Comparison of ENCODE assay signal across 31 cellular contexts in the genomic region with DNA sequence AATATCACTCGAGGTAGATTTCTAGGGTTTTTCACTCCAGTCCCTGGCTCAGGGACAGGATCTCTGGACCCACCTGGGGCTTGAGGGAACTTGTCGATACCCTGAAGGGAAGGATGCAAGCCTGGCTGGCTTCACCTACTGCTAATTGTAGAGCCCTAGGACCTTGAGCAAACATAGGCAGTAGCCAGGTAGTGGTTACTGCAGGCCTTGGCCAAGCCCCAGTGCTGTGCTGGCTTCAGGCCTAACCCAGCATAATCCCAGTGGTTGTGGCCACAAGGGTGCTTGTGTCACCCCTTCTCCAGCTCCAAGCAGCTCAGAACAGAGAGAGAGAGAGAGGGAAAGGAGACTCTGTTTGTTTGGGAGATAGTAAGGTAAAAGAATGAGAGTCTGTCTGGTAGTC.
"Had no signal": no experiment of that assay in that cellular context is flagged by ENCODE, and none has a peak within 500 bp of the region (broad histone marks: within the 10 kb centered on the region; RNA-seq: fewer than 3 reads in every experiment).

No MANE protein-coding gene starts in this region.

- H3K4me3 Mint-ChIP-seq: activated CD8-positive, alpha-beta T cell treated with anti-CD3 and anti-CD28 coated beads, Interleukin-2, amount 10 ng/mL, durations not matched to agents 7 days and 5 days; activated naive CD8-positive, alpha-beta T cell; activated T-cell treated with anti-CD3 and anti-CD28 coated beads, Interleukin-2, amount 50 U/mL, for 4 hours; central memory CD8-positive, alpha-beta T cell; immature natural killer cell; nephron; stimulated activated naive CD8-positive, alpha-beta T cell treated with anti-CD3 and anti-CD28 coated beads, Interleukin-15, Interleukin-2, amounts not matched to agents 100 ng/mL and 50 ng/mL, for 24 hours had no signal

- H3K4me1 ChIP-seq: psoas muscle, uterus had no signal

- H3K9me3 ChIP-seq: neutrophil, ovary, uterus had no signal

- DNase-seq: activated CD4-positive, alpha-beta T cell treated with anti-CD3 and anti-CD28 coated beads for 1 hour; activated CD4-positive, alpha-beta T cell treated with anti-CD3 and anti-CD28 coated beads, Interleukin-2, amount 50 U/mL, for 1 hour; activated CD8-positive, alpha-beta T cell treated with anti-CD3 and anti-CD28 coated beads, Interleukin-2, amount 10 ng/mL, durations not matched to agents 7 days and 5 days; activated naive CD4-positive, alpha-beta T cell; activated T-cell treated with anti-CD3 and anti-CD28 coated beads, Interleukin-2, amount 50 U/mL, for 4 hours; adrenal gland; effector memory CD4-positive, alpha-beta T cell; glutamatergic neuron; immature natural killer cell; kidney glomerular epithelial cell; left ventricle myocardium superior; ovary; psoas muscle; right cardiac atrium; stimulated activated CD4-positive, alpha-beta T cell treated with anti-CD3 and anti-CD28 coated beads, Interleukin-1b, Interleukin-23, amount 100 ng/mL, for 48 hours; tibial artery; uterus; WERI-Rb-1 had no signal

- H3K27ac ChIP-seq: adrenal gland, ascending aorta, hepatocyte, neutrophil, ovary, psoas muscle, skin epidermis, tibial artery, uterus, WERI-Rb-1 had no signal

- H3K27me3 Mint-ChIP-seq: activated naive CD8-positive, alpha-beta T cell; central memory CD8-positive, alpha-beta T cell; stimulated activated naive CD8-positive, alpha-beta T cell treated with anti-CD3 and anti-CD28 coated beads, Interleukin-15, Interleukin-2, amounts not matched to agents 100 ng/mL and 50 ng/mL, for 24 hours had no signal

- H3K4me3 ChIP-seq: adrenal gland, ascending aorta, hepatocyte, ovary, psoas muscle, skin epidermis, tibial artery, uterus had no signal

- H3K36me3 ChIP-seq: adrenal gland, ascending aorta, neutrophil, ovary, tibial artery, uterus, WERI-Rb-1 had no signal

- FAIRE-seq: colon, frontal cortex, TTC549 had no signal

- H3K27ac Mint-ChIP-seq: activated CD8-positive, alpha-beta T cell treated with anti-CD3 and anti-CD28 coated beads, Interleukin-2, amount 10 ng/mL, durations not matched to agents 7 days and 5 days; activated naive CD8-positive, alpha-beta T cell; activated T-helper 2 cell treated with anti-CD3 and anti-CD28 coated beads, Interferon-gamma antibody, Interleukin-2, Interleukin-4, amounts not matched to agents 10 μg/mL and 5 μg/mL and 100 μg/mL, durations not matched to agents 14 hours and 24 hours and 36 hours; immature natural killer cell; nephron; stimulated activated naive CD8-positive, alpha-beta T cell treated with anti-CD3 and anti-CD28 coated beads, Interleukin-15, Interleukin-2, amounts not matched to agents 100 ng/mL and 50 ng/mL, for 24 hours had no signal

- H3K27me3 ChIP-seq: adrenal gland, ascending aorta, hepatocyte, neutrophil, ovary, tibial artery, uterus had no signal

- ATAC-seq: activated CD8-positive, alpha-beta T cell treated with anti-CD3 and anti-CD28 coated beads, Interleukin-2, amount 10 ng/mL, durations not matched to agents 7 days and 5 days; activated T-cell treated with anti-CD3 and anti-CD28 coated beads, Interleukin-2, amount 50 U/mL, for 4 hours; esophagus mucosa; left ventricle myocardium superior; psoas muscle had no signal
